ENCODE assay signal across 13 cellular contexts in the genomic region with DNA sequence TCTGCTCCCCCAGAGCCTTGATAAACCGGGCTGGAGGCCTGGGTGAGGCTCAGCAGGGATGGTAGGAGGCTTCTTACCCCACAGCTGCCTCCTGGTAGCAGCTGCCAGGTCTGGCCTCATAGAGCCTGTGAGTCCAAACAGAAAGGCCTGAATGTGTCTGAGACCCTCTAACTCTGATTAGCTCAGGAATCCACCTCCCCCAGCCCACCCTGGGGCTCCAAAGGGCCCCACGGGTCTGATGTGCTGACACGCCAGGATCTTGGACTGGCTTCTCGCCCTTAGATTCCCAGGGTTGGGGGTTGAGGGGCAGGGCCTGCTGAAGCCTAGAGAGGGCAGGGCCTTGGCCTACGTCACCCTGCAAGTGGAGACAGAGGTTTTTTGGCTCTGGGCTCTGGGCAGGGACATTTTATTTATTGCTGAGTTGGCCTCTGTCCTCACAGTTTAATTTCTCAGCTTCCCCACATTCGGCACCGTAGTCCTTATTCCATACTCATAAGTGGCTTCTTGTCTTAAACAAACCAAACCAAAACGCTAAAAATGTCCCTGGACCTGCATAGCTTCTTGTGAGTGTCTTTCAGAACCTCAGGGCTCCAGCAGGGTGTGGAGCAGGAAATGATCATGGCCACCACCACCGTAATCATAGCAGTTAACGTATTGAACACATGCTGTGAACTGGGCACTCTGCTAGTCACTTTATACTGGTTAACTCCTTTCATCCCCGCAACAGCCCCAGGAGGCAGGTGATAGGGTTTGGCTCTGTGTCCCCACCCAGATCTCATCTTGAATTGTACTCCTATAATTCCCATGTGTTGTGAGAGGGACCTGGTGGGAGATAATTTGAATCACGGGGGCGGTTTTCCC. TPM values are rescaled to one million over a fixed set of nuclear protein-coding genes. Genes with fewer than 3 reads are reported as not detected.
DNase-seq lines count a peak whose midpoint lies in the region; ATAC-seq and TF ChIP-seq lines count a peak whose summit lies in the region.
"Had no signal": no experiment of that assay in that cellular context is flagged by ENCODE, and none has a peak within 500 bp of the region (broad histone marks: within the 10 kb centered on the region; RNA-seq: fewer than 3 reads in every experiment).

No MANE protein-coding gene starts in this region.

- H3K27me3 ChIP-seq in lower lobe of right lung (ENCODE audit: low read depth), result no peaks in the 10 kb centered on the region

- H3K36me3 ChIP-seq in lower lobe of right lung, result no peaks in the 10 kb centered on the region

- ATAC-seq in lower lobe of right lung (peak; percentile 78 to 82), GM21723 (IDR thresholded peaks at IDR 0.05; ENCODE audit: unreplicated experiment) (no peak)
- ATAC-seq: stimulated activated memory B cell treated with anti-CD40 and anti-IgM and Interleukin-4, amounts not matched to agents 10 μg/mL and 1 μg/mL and 100 μg/mL, for 72 hours had no signal

- DNase-seq in NCI-H69 (lab: John Stamatoyannopoulos, UW), result peak; percentile 93
- DNase-seq in dermis blood vessel endothelial cell, result peak; percentile 57
- DNase-seq in lower lobe of right lung, result peak; percentile 59
- peak in 1 of 49 donors; percentile 14 for DNase-seq in substantia nigra (lab: John Stamatoyannopoulos, UW)
- DNase-seq in NCI-H1092 treated with DMSO at 0.1 percent for 48 hours (lab: John Stamatoyannopoulos, UW), result no peak
- no peak for DNase-seq in OCI-M2 (lab: John Stamatoyannopoulos, UW; ENCODE audit: unreplicated experiment)
- DNase-seq in DMS153 treated with DMSO at 0.1 percent for 48 hours (lab: John Stamatoyannopoulos, UW; ENCODE audit: unreplicated experiment), result no peak
- DNase-seq: activated CD8-positive, alpha-beta memory T cell treated with anti-CD3 and anti-CD28 coated beads, Interleukin-2, amount 50 U/mL, for 48 hours; DND-41 had no signal

- no peak overlapping the region for H3K4me3 ChIP-seq in lower lobe of right lung
- H3K4me3 ChIP-seq: SK-N-MC had no signal

- peaks cover 30% of the 10 kb centered on the region for H3K4me1 ChIP-seq in lower lobe of right lung

- peak overlapping the region; percentile 75 for H3K27ac ChIP-seq in lower lobe of right lung
- peak overlapping the region; percentile 8 for H3K27ac ChIP-seq in substantia nigra (ENCODE audit: low read depth, low read length, poor library complexity, severe bottlenecking)
- H3K27ac ChIP-seq: SK-N-MC had no signal

- H3K9me3 ChIP-seq in lower lobe of right lung, result no peaks in the 10 kb centered on the region

- TF ChIP-seq CTCF in lower lobe of right lung (IDR thresholded peaks at IDR 0.05), result no peak

- intact Hi-C loops in lower lobe of right lung (cut with DNase I), result no loop called here

RNA-seq across cellular contexts. Expression of a gene that starts 25.1 kb away (rescaled TPM):
- total RNA-seq in dermis blood vessel endothelial cell (41.9 and 57.7 TPM in 2 replicates), lower lobe of right lung (40.7 TPM)

RNA-seq across cellular contexts. Expression of a gene that starts 31.1 kb away (rescaled TPM):
- total RNA-seq in dermis blood vessel endothelial cell (not detected in 2 replicates), lower lobe of right lung (not detected)
- total RNA-seq: osteocyte had no signal

Comparison
In these comparisons a context has a peak if more than half of its experiments do, and no peak if none do; other contexts are left out.
1. DNase-seq: peak in NCI-H69 (single experiment), dermis blood vessel endothelial cell (single experiment) and lower lobe of right lung (single experiment); none in NCI-H1092 treated with DMSO at 0.1 percent for 48 hours (single experiment), OCI-M2 (single experiment) and DMS153 treated with DMSO at 0.1 percent for 48 hours (single experiment).